In genomic region chr2:206260427-206261012, GRCh38 we compare ENCODE assay signal across 7 cellular contexts. TPM values are rescaled to one million over a fixed set of nuclear protein-coding genes. Genes with fewer than 3 reads are reported as not detected.
DNase-seq lines count a peak whose midpoint lies in the region; ATAC-seq and TF ChIP-seq lines count a peak whose summit lies in the region.

No MANE protein-coding gene starts in this region.

- DNase-seq in GM06990 (ENCODE audit: extremely low read depth, insufficient read length) (no peak), HT1080 (ENCODE audit: low read depth) (peak; percentile 56), adrenal gland (peak in 1 of 7 donors; percentile 47), mesothelial cell of epicardium (ENCODE audit: low spot score in 2 of 2, unreplicated experiment in 2 of 2) (no peak), ovary (no peak)
- no peak for DNase-seq in activated naive CD4-positive, alpha-beta T cell treated with anti-CD3 and anti-CD28 coated beads, Interleukin-2, amount 10 ng/mL, durations not matched to agents 7 days and 5 days

- H3K4me1 ChIP-seq in adrenal gland (replicated peaks in 1 of 2) = no peaks in the 10 kb centered on the region
- H3K4me1 ChIP-seq in ovary (ENCODE audit: insufficient read depth) = peaks cover 1% of the 10 kb centered on the region

- H3K9me3 Mint-ChIP-seq in mesothelial cell of epicardium = no peaks in the 10 kb centered on the region
- H3K9me3 Mint-ChIP-seq in activated naive CD4-positive, alpha-beta T cell treated with anti-CD3 and anti-CD28 coated beads, Interleukin-2, amount 10 ng/mL, durations not matched to agents 7 days and 5 days = no peaks in the 10 kb centered on the region

- H3K36me3 ChIP-seq in GM06990 (ENCODE audit: control insufficient read depth, insufficient read depth, low read length) (no peaks in the 10 kb centered on the region), adrenal gland (replicated peaks in 1 of 2) (no peaks in the 10 kb centered on the region), ovary (no peaks in the 10 kb centered on the region)

- H3K36me3 Mint-ChIP-seq in mesothelial cell of epicardium = no peaks in the 10 kb centered on the region
- H3K36me3 Mint-ChIP-seq in activated naive CD4-positive, alpha-beta T cell treated with anti-CD3 and anti-CD28 coated beads, Interleukin-2, amount 10 ng/mL, durations not matched to agents 7 days and 5 days = no peaks in the 10 kb centered on the region

- peaks cover 14% of the 10 kb centered on the region for H3K4me1 Mint-ChIP-seq in mesothelial cell of epicardium
- H3K4me1 Mint-ChIP-seq in activated naive CD4-positive, alpha-beta T cell treated with anti-CD3 and anti-CD28 coated beads, Interleukin-2, amount 10 ng/mL, durations not matched to agents 7 days and 5 days = peaks cover 9% of the 10 kb centered on the region

- H3K4me3 ChIP-seq in GM06990 (replicated peaks; ENCODE audit: low read depth, low read length) (no peak overlapping the region), adrenal gland (no peak overlapping the region), ovary (no peak overlapping the region)

- no peak overlapping the region for H3K4me3 Mint-ChIP-seq in mesothelial cell of epicardium
- H3K4me3 Mint-ChIP-seq in activated naive CD4-positive, alpha-beta T cell treated with anti-CD3 and anti-CD28 coated beads, Interleukin-2, amount 10 ng/mL, durations not matched to agents 7 days and 5 days = no peak overlapping the region

- H3K27ac ChIP-seq in adrenal gland (no peak overlapping the region), ovary (no peak overlapping the region)

- H3K27me3 ChIP-seq in GM06990 (replicated peaks; ENCODE audit: control insufficient read depth, insufficient read depth, low read length) (no peaks in the 10 kb centered on the region; the same call in 1 of the 2 replicates), adrenal gland (peaks cover 86% of the 10 kb centered on the region), ovary (no peaks in the 10 kb centered on the region)

- H3K27me3 Mint-ChIP-seq in mesothelial cell of epicardium (ENCODE audit: low read depth) = peaks cover 29% of the 10 kb centered on the region
- peaks cover 94% of the 10 kb centered on the region for H3K27me3 Mint-ChIP-seq in activated naive CD4-positive, alpha-beta T cell treated with anti-CD3 and anti-CD28 coated beads, Interleukin-2, amount 10 ng/mL, durations not matched to agents 7 days and 5 days

- TF ChIP-seq POLR2A in adrenal gland (IDR thresholded peaks at IDR 0.05) = no peak
- no peak for TF ChIP-seq POLR2A in ovary (IDR thresholded peaks at IDR 0.05)

- CTCF ChIA-PET in activated naive CD4-positive, alpha-beta T cell treated with anti-CD3 and anti-CD28 coated beads, Interleukin-2, amount 10 ng/mL, durations not matched to agents 7 days and 5 days (lab: Charles Lee) = interaction anchor here (1.0 kb wide), 1 partner anchor 256 kb away, joined by 3 read pairs; no protein-coding TSS in a partner anchor

- peak; percentile 81 for ATAC-seq in GM21360 (IDR thresholded peaks at IDR 0.05; ENCODE audit: unreplicated experiment)

- TF ChIP-seq EP300 in ovary (IDR thresholded peaks at IDR 0.05) = no peak

- H3K9me3 ChIP-seq in adrenal gland (replicated peaks in 1 of 3) = no peaks in the 10 kb centered on the region
- no peaks in the 10 kb centered on the region for H3K9me3 ChIP-seq in ovary

- H3K27ac Mint-ChIP-seq in mesothelial cell of epicardium = no peak overlapping the region
- no peak overlapping the region for H3K27ac Mint-ChIP-seq in activated naive CD4-positive, alpha-beta T cell treated with anti-CD3 and anti-CD28 coated beads, Interleukin-2, amount 10 ng/mL, durations not matched to agents 7 days and 5 days

- peak; percentile 60 for TF ChIP-seq CTCF in GM06990 (IDR thresholded peaks at IDR 0.05; ENCODE audit: insufficient read depth, low read length, poor library complexity, severe bottlenecking)
- peak; percentile 44 to 74 (median 68) for TF ChIP-seq CTCF in adrenal gland (IDR thresholded peaks at IDR 0.05)
- peak; percentile 50 for TF ChIP-seq CTCF in mesothelial cell of epicardium (IDR thresholded peaks at IDR 0.05; ENCODE audit: unreplicated experiment)
- no peak for TF ChIP-seq CTCF in ovary (IDR thresholded peaks at IDR 0.05)

- 19 to 33% (median 28%) methylated on average over 4 of the region's 4 CpGs for WGBS in adrenal gland, 4 donors
- 28 to 36% (median 30%) methylated on average over 4 of the region's 4 CpGs for WGBS in ovary, 3 donors

- intact Hi-C loops in adrenal gland (cut with DNase I) = loop anchor here (5.0 to 10.0 kb wide), 2 partner anchors 93 to 96 kb away; no protein-coding TSS in a partner anchor
- intact Hi-C loops in ovary (cut with DNase I) = no loop called here

RNA-seq across cellular contexts. Expression of gene ZDBF2, which starts 13.9 kb away (rescaled TPM):
- 5.0 and 5.3 TPM in 2 replicates for total RNA-seq in HT1080 (2014; rRNA removed; shearing (Covaris generic))
- polyA plus RNA-seq in HT1080 (2015; cell fraction: cytosol; rRNA removed) = 2.6 and 3.5 TPM in 2 replicates
- 13.3 and 13.9 TPM in 2 replicates for polyA plus RNA-seq in HT1080 (2015; cell fraction: nucleus; rRNA removed)
- total RNA-seq in adrenal gland (10 to 100 TPM in 7 of 8 donors, 1 to 10 TPM in 1; 9.6 to 25.5 (median 16.4) TPM), mesothelial cell of epicardium (45.7 to 49.5 TPM (median 47.6 TPM) in 3 replicates), ovary (10 to 100 TPM; 18.0 to 36.4 (median 27.0) TPM)
- polyA plus RNA-seq in adrenal gland (10 to 100 TPM in 1 of 3 donors, 1 to 10 TPM in 2; 2.3 to 10.0 (median 3.0) TPM), ovary (1 to 10 TPM; 4.1 to 6.7 TPM)

Comparison
In these comparisons a context has a peak if more than half of its experiments do, and no peak if none do; other contexts are left out.
1. CTCF ChIP-seq: peak in GM06990 (single experiment), adrenal gland (6 of 6) and mesothelial cell of epicardium (single experiment); none in ovary (0 of 3).
2. intact Hi-C loops: an anchor here in adrenal gland (5.0 to 10.0 kb wide); none called in ovary.